ENCODE assay signal across 1 cellular context in the genomic region with DNA sequence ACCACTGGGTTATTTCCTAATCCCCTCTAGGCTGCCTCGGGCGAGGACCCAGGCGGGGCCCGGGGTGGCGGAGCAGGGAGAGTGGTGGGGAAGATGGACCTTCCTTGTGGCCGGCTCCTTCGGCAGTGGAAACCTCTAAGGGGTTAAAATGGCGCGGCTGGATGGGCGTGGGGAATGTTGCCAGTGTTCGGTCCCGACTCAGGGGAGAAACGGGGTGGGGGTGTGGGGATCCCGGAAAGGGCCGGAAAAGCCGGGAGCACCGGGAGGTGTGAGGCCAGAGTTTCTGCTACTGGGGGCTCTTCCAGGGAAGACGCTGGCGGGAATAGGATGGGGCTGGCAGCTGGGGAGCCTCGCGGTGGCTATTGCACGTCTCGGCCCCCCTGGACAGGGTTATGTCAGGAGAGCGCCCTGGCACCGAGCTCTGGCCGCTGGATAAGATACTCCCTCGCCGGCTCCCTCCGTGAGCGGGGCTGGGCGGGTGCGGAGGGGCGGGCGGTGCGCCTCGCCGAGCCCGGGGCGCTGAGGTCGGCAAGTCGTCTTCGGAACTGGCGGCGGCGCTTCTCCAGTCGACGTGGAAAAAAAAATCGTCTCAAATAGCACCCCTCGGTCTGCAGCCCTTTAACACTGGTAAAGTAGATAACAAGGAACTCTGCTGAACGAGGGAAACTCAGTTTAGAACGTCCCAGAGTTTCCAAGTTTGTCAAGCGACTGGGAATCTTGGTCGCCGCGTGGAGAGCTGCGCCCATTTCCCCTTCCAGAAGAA.
TF ChIP-seq lines count a peak whose summit lies in the region.

No MANE protein-coding gene starts in this region.

TF ChIP-seq in HepG2, 621 proteins besides CTCF, POLR2A, EP300 and RAD21 (continued from another document and continues in another):
- TF ChIP-seq ZNF318 (CRISPR knock-in tag; IDR thresholded peaks at IDR 0.05) (no peak), ZKSCAN5 (CRISPR knock-in tag; IDR thresholded peaks at IDR 0.05) (no peak), ZNF44 (CRISPR knock-in tag; IDR thresholded peaks at IDR 0.05) (no peak), ZNF549 (CRISPR knock-in tag; IDR thresholded peaks at IDR 0.05) (no peak), HNRNPK (IDR thresholded peaks at IDR 0.05; ENCODE audit: low read depth, low read length, poor library complexity, severe bottlenecking) (peak; percentile 8), SALL1 (CRISPR knock-in tag; IDR thresholded peaks at IDR 0.05) (no peak), TFDP1 (CRISPR knock-in tag; IDR thresholded peaks at IDR 0.05; ENCODE audit: borderline replicate concordance) (no peak), LBX2 (CRISPR knock-in tag; IDR thresholded peaks at IDR 0.05; ENCODE audit: borderline replicate concordance) (no peak), RFXANK (CRISPR knock-in tag; IDR thresholded peaks at IDR 0.05) (no peak), ZNF589 (CRISPR knock-in tag; conservative IDR thresholded peaks at IDR 0.05) (no peak), ZNF331 (CRISPR knock-in tag; IDR thresholded peaks at IDR 0.05) (no peak), AFF4 (CRISPR knock-in tag; IDR thresholded peaks at IDR 0.05) (no peak), SMYD3 (CRISPR knock-in tag; IDR thresholded peaks at IDR 0.05) (no peak), ZNF253 (CRISPR knock-in tag; IDR thresholded peaks at IDR 0.05; ENCODE audit: borderline replicate concordance) (no peak), RELA (CRISPR knock-in tag; IDR thresholded peaks at IDR 0.05) (no peak), POGZ (CRISPR knock-in tag; IDR thresholded peaks at IDR 0.05) (no peak; the same call in 1 of the 2 replicates), ZSCAN22 (CRISPR knock-in tag; IDR thresholded peaks at IDR 0.05) (no peak), ZNF225 (CRISPR knock-in tag; IDR thresholded peaks at IDR 0.05) (no peak)
- TF ChIP-seq, protein P1, sequence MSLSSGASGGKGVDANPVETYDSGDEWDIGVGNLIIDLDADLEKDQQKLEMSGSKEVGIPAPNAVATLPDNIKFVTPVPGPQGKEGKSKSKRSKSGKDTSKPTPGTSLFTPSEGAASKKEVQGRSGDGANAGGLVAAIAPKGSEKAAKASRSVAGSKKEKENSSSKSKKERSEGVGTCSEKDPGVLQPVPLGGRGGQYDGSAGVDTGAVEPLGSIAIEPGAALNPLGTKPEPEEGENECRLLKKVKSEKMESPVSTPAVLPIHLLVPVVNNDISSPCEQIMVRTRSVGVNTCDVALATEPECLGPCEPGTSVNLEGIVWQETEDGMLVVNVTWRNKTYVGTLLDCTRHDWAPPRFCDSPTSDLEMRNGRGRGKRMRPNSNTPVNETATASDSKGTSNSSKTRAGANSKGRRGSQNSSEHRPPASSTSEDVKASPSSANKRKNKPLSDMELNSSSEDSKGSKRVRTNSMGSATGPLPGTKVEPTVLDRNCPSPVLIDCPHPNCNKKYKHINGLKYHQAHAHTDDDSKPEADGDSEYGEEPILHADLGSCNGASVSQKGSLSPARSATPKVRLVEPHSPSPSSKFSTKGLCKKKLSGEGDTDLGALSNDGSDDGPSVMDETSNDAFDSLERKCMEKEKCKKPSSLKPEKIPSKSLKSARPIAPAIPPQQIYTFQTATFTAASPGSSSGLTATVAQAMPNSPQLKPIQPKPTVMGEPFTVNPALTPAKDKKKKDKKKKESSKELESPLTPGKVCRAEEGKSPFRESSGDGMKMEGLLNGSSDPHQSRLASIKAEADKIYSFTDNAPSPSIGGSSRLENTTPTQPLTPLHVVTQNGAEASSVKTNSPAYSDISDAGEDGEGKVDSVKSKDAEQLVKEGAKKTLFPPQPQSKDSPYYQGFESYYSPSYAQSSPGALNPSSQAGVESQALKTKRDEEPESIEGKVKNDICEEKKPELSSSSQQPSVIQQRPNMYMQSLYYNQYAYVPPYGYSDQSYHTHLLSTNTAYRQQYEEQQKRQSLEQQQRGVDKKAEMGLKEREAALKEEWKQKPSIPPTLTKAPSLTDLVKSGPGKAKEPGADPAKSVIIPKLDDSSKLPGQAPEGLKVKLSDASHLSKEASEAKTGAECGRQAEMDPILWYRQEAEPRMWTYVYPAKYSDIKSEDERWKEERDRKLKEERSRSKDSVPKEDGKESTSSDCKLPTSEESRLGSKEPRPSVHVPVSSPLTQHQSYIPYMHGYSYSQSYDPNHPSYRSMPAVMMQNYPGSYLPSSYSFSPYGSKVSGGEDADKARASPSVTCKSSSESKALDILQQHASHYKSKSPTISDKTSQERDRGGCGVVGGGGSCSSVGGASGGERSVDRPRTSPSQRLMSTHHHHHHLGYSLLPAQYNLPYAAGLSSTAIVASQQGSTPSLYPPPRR (CRISPR knock-in tag; IDR thresholded peaks at IDR 0.05; ENCODE audit: borderline replicate concordance) = no peak
- TF ChIP-seq, protein P2, sequence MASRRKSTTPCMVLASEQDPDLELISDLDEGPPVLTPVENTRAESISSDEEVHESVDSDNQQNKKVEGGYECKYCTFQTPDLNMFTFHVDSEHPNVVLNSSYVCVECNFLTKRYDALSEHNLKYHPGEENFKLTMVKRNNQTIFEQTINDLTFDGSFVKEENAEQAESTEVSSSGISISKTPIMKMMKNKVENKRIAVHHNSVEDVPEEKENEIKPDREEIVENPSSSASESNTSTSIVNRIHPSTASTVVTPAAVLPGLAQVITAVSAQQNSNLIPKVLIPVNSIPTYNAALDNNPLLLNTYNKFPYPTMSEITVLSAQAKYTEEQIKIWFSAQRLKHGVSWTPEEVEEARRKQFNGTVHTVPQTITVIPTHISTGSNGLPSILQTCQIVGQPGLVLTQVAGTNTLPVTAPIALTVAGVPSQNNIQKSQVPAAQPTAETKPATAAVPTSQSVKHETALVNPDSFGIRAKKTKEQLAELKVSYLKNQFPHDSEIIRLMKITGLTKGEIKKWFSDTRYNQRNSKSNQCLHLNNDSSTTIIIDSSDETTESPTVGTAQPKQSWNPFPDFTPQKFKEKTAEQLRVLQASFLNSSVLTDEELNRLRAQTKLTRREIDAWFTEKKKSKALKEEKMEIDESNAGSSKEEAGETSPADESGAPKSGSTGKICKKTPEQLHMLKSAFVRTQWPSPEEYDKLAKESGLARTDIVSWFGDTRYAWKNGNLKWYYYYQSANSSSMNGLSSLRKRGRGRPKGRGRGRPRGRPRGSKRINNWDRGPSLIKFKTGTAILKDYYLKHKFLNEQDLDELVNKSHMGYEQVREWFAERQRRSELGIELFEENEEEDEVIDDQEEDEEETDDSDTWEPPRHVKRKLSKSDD (CRISPR knock-in tag; IDR thresholded peaks at IDR 0.05; ENCODE audit: low read depth) = no peak
- TF ChIP-seq, protein P3, sequence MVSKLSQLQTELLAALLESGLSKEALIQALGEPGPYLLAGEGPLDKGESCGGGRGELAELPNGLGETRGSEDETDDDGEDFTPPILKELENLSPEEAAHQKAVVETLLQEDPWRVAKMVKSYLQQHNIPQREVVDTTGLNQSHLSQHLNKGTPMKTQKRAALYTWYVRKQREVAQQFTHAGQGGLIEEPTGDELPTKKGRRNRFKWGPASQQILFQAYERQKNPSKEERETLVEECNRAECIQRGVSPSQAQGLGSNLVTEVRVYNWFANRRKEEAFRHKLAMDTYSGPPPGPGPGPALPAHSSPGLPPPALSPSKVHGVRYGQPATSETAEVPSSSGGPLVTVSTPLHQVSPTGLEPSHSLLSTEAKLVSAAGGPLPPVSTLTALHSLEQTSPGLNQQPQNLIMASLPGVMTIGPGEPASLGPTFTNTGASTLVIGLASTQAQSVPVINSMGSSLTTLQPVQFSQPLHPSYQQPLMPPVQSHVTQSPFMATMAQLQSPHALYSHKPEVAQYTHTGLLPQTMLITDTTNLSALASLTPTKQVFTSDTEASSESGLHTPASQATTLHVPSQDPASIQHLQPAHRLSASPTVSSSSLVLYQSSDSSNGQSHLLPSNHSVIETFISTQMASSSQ (IDR thresholded peaks at IDR 0.05; ENCODE audit: low read depth) = no peak
- TF ChIP-seq, protein P3 (CRISPR knock-in tag; IDR thresholded peaks at IDR 0.05; ENCODE audit: borderline replicate concordance) = no peak
